In genomic region chr19:16205205-16206045, GRCh38 we compare ENCODE assay signal across 1 cellular context.
TF ChIP-seq lines count a peak whose summit lies in the region.

No MANE protein-coding gene starts in this region.

TF ChIP-seq in HepG2, 621 proteins besides CTCF, POLR2A, EP300 and RAD21:
- TF ChIP-seq RARA (CRISPR knock-in tag; IDR thresholded peaks at IDR 0.05) (peak; percentile 90), RXRB (CRISPR knock-in tag; IDR thresholded peaks at IDR 0.05; ENCODE audit: borderline replicate concordance) (0 out of 2 replicates have a peak, but pooled peaks have one; percentile 32), AGO2 (optimal IDR thresholded peaks at IDR 0.05; ENCODE audit: low read depth, low read length) (peak; percentile 21), ZSCAN25 (CRISPR knock-in tag; IDR thresholded peaks at IDR 0.05) (0 out of 2 replicates have a peak, but pooled peaks have one; percentile 32), HNF4A (CRISPR knock-in tag; IDR thresholded peaks at IDR 0.05) (peak; percentile 44; the same call in 1 of the 2 replicates), MTA1 (CRISPR knock-in tag; IDR thresholded peaks at IDR 0.05; ENCODE audit: borderline replicate concordance) (peak; percentile 17; the same call in 1 of the 2 replicates), PAXIP1 (CRISPR knock-in tag; conservative IDR thresholded peaks at IDR 0.05) (0 out of 2 replicates have a peak, but pooled peaks have one; percentile 27), RXRA (CRISPR knock-in tag; IDR thresholded peaks at IDR 0.05) (peak; percentile 84), REPIN1 (CRISPR knock-in tag; IDR thresholded peaks at IDR 0.05; ENCODE audit: borderline replicate concordance, low read depth) (no peak), ZNF292 (CRISPR knock-in tag; IDR thresholded peaks at IDR 0.05; ENCODE audit: borderline replicate concordance, low read depth) (no peak), NR2F6 (IDR thresholded peaks at IDR 0.05) (peak; percentile 35; the same call in 1 of the 2 replicates), NR2F6 (CRISPR knock-in tag; IDR thresholded peaks at IDR 0.05) (no peak), BCL6 (CRISPR knock-in tag; IDR thresholded peaks at IDR 0.05) (0 out of 2 replicates have a peak, but pooled peaks have one; percentile 39)
- TF ChIP-seq, protein P1, sequence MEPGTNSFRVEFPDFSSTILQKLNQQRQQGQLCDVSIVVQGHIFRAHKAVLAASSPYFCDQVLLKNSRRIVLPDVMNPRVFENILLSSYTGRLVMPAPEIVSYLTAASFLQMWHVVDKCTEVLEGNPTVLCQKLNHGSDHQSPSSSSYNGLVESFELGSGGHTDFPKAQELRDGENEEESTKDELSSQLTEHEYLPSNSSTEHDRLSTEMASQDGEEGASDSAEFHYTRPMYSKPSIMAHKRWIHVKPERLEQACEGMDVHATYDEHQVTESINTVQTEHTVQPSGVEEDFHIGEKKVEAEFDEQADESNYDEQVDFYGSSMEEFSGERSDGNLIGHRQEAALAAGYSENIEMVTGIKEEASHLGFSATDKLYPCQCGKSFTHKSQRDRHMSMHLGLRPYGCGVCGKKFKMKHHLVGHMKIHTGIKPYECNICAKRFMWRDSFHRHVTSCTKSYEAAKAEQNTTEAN (CRISPR knock-in tag; conservative IDR thresholded peaks at IDR 0.05), result no peak
- TF ChIP-seq, protein P2, sequence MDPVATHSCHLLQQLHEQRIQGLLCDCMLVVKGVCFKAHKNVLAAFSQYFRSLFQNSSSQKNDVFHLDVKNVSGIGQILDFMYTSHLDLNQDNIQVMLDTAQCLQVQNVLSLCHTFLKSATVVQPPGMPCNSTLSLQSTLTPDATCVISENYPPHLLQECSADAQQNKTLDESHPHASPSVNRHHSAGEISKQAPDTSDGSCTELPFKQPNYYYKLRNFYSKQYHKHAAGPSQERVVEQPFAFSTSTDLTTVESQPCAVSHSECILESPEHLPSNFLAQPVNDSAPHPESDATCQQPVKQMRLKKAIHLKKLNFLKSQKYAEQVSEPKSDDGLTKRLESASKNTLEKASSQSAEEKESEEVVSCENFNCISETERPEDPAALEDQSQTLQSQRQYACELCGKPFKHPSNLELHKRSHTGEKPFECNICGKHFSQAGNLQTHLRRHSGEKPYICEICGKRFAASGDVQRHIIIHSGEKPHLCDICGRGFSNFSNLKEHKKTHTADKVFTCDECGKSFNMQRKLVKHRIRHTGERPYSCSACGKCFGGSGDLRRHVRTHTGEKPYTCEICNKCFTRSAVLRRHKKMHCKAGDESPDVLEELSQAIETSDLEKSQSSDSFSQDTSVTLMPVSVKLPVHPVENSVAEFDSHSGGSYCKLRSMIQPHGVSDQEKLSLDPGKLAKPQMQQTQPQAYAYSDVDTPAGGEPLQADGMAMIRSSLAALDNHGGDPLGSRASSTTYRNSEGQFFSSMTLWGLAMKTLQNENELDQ (CRISPR knock-in tag; IDR thresholded peaks at IDR 0.05; ENCODE audit: borderline replicate concordance), result no peak
- TF ChIP-seq, protein P3, sequence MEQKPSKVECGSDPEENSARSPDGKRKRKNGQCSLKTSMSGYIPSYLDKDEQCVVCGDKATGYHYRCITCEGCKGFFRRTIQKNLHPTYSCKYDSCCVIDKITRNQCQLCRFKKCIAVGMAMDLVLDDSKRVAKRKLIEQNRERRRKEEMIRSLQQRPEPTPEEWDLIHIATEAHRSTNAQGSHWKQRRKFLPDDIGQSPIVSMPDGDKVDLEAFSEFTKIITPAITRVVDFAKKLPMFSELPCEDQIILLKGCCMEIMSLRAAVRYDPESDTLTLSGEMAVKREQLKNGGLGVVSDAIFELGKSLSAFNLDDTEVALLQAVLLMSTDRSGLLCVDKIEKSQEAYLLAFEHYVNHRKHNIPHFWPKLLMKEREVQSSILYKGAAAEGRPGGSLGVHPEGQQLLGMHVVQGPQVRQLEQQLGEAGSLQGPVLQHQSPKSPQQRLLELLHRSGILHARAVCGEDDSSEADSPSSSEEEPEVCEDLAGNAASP (CRISPR knock-in tag; IDR thresholded peaks at IDR 0.05; ENCODE audit: borderline replicate concordance), result peak; percentile 41; the same call in 1 of the 2 replicates
